ENCODE assay signal across 1 cellular context in genomic region chr5:87268126-87268969, GRCh38.
TF ChIP-seq lines count a peak whose summit lies in the region.

No MANE protein-coding gene starts in this region.

TF ChIP-seq in K562, 482 proteins besides CTCF, POLR2A, EP300 and RAD21 (continued from another document and continues in another):
- TF ChIP-seq, protein P1, sequence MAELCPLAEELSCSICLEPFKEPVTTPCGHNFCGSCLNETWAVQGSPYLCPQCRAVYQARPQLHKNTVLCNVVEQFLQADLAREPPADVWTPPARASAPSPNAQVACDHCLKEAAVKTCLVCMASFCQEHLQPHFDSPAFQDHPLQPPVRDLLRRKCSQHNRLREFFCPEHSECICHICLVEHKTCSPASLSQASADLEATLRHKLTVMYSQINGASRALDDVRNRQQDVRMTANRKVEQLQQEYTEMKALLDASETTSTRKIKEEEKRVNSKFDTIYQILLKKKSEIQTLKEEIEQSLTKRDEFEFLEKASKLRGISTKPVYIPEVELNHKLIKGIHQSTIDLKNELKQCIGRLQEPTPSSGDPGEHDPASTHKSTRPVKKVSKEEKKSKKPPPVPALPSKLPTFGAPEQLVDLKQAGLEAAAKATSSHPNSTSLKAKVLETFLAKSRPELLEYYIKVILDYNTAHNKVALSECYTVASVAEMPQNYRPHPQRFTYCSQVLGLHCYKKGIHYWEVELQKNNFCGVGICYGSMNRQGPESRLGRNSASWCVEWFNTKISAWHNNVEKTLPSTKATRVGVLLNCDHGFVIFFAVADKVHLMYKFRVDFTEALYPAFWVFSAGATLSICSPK (IDR thresholded peaks at IDR 0.05; ENCODE audit: borderline replicate concordance): 0 out of 2 replicates have a peak, but pooled peaks have one; percentile 71
- TF ChIP-seq, protein P2, sequence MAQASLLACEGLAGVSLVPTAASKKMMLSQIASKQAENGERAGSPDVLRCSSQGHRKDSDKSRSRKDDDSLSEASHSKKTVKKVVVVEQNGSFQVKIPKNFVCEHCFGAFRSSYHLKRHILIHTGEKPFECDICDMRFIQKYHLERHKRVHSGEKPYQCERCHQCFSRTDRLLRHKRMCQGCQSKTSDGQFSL (CRISPR knock-in tag; IDR thresholded peaks at IDR 0.05): no peak
- TF ChIP-seq, protein P2 (tag; IDR thresholded peaks at IDR 0.05): peak in 1 of 2 experiments; percentile 5; a peak in 2 of 4 replicates
- no peak for TF ChIP-seq AFF4 (CRISPR knock-in tag; IDR thresholded peaks at IDR 0.05)
- no peak for TF ChIP-seq ETV5 (CRISPR knock-in tag; IDR thresholded peaks at IDR 0.05; ENCODE audit: low read depth)
- TF ChIP-seq CHD1 (IDR thresholded peaks at IDR 0.05; ENCODE audit: low read length): no peak
- no peak for TF ChIP-seq MECOM (CRISPR knock-in tag; IDR thresholded peaks at IDR 0.05)
- TF ChIP-seq CCNT2 (IDR thresholded peaks at IDR 0.05; ENCODE audit: borderline replicate concordance, extremely low read depth, insufficient read length, low read depth, low read length): no peak
- TF ChIP-seq SP1 (CRISPR knock-in tag; IDR thresholded peaks at IDR 0.05): peak; percentile 59
- no peak for TF ChIP-seq ZNF830 (CRISPR knock-in tag; IDR thresholded peaks at IDR 0.05)
- TF ChIP-seq, protein P3, sequence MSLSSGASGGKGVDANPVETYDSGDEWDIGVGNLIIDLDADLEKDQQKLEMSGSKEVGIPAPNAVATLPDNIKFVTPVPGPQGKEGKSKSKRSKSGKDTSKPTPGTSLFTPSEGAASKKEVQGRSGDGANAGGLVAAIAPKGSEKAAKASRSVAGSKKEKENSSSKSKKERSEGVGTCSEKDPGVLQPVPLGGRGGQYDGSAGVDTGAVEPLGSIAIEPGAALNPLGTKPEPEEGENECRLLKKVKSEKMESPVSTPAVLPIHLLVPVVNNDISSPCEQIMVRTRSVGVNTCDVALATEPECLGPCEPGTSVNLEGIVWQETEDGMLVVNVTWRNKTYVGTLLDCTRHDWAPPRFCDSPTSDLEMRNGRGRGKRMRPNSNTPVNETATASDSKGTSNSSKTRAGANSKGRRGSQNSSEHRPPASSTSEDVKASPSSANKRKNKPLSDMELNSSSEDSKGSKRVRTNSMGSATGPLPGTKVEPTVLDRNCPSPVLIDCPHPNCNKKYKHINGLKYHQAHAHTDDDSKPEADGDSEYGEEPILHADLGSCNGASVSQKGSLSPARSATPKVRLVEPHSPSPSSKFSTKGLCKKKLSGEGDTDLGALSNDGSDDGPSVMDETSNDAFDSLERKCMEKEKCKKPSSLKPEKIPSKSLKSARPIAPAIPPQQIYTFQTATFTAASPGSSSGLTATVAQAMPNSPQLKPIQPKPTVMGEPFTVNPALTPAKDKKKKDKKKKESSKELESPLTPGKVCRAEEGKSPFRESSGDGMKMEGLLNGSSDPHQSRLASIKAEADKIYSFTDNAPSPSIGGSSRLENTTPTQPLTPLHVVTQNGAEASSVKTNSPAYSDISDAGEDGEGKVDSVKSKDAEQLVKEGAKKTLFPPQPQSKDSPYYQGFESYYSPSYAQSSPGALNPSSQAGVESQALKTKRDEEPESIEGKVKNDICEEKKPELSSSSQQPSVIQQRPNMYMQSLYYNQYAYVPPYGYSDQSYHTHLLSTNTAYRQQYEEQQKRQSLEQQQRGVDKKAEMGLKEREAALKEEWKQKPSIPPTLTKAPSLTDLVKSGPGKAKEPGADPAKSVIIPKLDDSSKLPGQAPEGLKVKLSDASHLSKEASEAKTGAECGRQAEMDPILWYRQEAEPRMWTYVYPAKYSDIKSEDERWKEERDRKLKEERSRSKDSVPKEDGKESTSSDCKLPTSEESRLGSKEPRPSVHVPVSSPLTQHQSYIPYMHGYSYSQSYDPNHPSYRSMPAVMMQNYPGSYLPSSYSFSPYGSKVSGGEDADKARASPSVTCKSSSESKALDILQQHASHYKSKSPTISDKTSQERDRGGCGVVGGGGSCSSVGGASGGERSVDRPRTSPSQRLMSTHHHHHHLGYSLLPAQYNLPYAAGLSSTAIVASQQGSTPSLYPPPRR (CRISPR knock-in tag; IDR thresholded peaks at IDR 0.05; ENCODE audit: borderline replicate concordance): no peak
- no peak for TF ChIP-seq PML (IDR thresholded peaks at IDR 0.05; ENCODE audit: low read length)
- TF ChIP-seq C11orf30 (IDR thresholded peaks at IDR 0.05; ENCODE audit: low read depth): 0 out of 2 replicates have a peak, but pooled peaks have one; percentile 16
- TF ChIP-seq RBBP5 (IDR thresholded peaks at IDR 0.05; ENCODE audit: borderline replicate concordance, insufficient read depth, low read length, poor library complexity, severe bottlenecking): peak; percentile 58
- TF ChIP-seq HINFP (tag; conservative IDR thresholded peaks at IDR 0.05; ENCODE audit: low read depth): no peak
- TF ChIP-seq NFYB (IDR thresholded peaks at IDR 0.05; ENCODE audit: extremely low read depth, insufficient read length): no peak
- no peak for TF ChIP-seq ZNF699 (CRISPR knock-in tag; IDR thresholded peaks at IDR 0.05; ENCODE audit: insufficient replicate concordance)
- TF ChIP-seq TEAD2 (tag; IDR thresholded peaks at IDR 0.05): no peak
- TF ChIP-seq, protein P4, sequence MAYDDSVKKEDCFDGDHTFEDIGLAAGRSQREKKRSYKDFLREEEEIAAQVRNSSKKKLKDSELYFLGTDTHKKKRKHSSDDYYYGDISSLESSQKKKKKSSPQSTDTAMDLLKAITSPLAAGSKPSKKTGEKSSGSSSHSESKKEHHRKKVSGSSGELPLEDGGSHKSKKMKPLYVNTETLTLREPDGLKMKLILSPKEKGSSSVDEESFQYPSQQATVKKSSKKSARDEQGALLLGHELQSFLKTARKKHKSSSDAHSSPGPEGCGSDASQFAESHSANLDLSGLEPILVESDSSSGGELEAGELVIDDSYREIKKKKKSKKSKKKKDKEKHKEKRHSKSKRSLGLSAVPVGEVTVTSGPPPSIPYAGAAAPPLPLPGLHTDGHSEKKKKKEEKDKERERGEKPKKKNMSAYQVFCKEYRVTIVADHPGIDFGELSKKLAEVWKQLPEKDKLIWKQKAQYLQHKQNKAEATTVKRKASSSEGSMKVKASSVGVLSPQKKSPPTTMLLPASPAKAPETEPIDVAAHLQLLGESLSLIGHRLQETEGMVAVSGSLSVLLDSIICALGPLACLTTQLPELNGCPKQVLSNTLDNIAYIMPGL (CRISPR knock-in tag; IDR thresholded peaks at IDR 0.05): 0 out of 2 replicates have a peak, but pooled peaks have one; percentile 33
- TF ChIP-seq RBM14 (IDR thresholded peaks at IDR 0.05; ENCODE audit: borderline replicate concordance, insufficient read depth, low read depth, low read length): no peak
- TF ChIP-seq BCOR (IDR thresholded peaks at IDR 0.05): 0 out of 2 replicates have a peak, but pooled peaks have one; percentile 33
- no peak for TF ChIP-seq BCL6 (CRISPR knock-in tag; IDR thresholded peaks at IDR 0.05)
- TF ChIP-seq SMAD2 (IDR thresholded peaks at IDR 0.05; ENCODE audit: low read depth, low read length): no peak
- TF ChIP-seq YY1 (IDR thresholded peaks at IDR 0.05; ENCODE audit: borderline replicate concordance in 1 of 3, control insufficient read depth in 1 of 3, extremely low read depth in 1 of 3, insufficient read depth in 3 of 3, insufficient read length in 1 of 3, insufficient replicate concordance in 2 of 3, low read depth in 1 of 3, low read length in 2 of 3): peak; percentile 17 to 86 (median 75)
- TF ChIP-seq ZNF277 (CRISPR knock-in tag; IDR thresholded peaks at IDR 0.05; ENCODE audit: borderline replicate concordance): no peak
- TF ChIP-seq ETV1 (tag; conservative IDR thresholded peaks at IDR 0.05; ENCODE audit: low read depth): no peak; the same call in 1 of the 2 replicates
- peak in 1 of 2 experiments; percentile 82; a peak in 1 of 4 replicates for TF ChIP-seq HDAC1 (IDR thresholded peaks at IDR 0.05)
- TF ChIP-seq ZNF253 (CRISPR knock-in tag; conservative IDR thresholded peaks at IDR 0.05): no peak
- peak; percentile 12; the same call in 1 of the 2 replicates for TF ChIP-seq KLF16 (IDR thresholded peaks at IDR 0.05)
- no peak for TF ChIP-seq ERF (CRISPR knock-in tag; IDR thresholded peaks at IDR 0.05)
- no peak for TF ChIP-seq ETV6 (IDR thresholded peaks at IDR 0.05; ENCODE audit: borderline replicate concordance in 1 of 2, low read depth in 2 of 2, low read length in 1 of 2)
- no peak for TF ChIP-seq ETV6 (CRISPR knock-in tag; IDR thresholded peaks at IDR 0.05; ENCODE audit: borderline replicate concordance)
- TF ChIP-seq KDM1A (IDR thresholded peaks at IDR 0.05): peak in 1 of 2 experiments; percentile 34; a peak in 1 of 4 replicates
- TF ChIP-seq TBP (optimal IDR thresholded peaks at IDR 0.05; ENCODE audit: low read depth, low read length): no peak
- TF ChIP-seq ZNF280A (IDR thresholded peaks at IDR 0.05; ENCODE audit: low read depth, partially characterized antibody): no peak
- no peak for TF ChIP-seq KHSRP (IDR thresholded peaks at IDR 0.05)
- TF ChIP-seq ZNF778 (CRISPR knock-in tag; IDR thresholded peaks at IDR 0.05): no peak
- no peak for TF ChIP-seq BRD9 (IDR thresholded peaks at IDR 0.05; ENCODE audit: low read depth, partially characterized antibody)
- no peak for TF ChIP-seq WHSC1 (IDR thresholded peaks at IDR 0.05; ENCODE audit: low read length)
- TF ChIP-seq FOXJ3 (CRISPR knock-in tag; IDR thresholded peaks at IDR 0.05): no peak
- no peak for TF ChIP-seq DIDO1 (tag; IDR thresholded peaks at IDR 0.05; ENCODE audit: low read depth)
- TF ChIP-seq CXXC5 (CRISPR knock-in tag; IDR thresholded peaks at IDR 0.05): no peak
- TF ChIP-seq IRF1 (CRISPR knock-in tag; IDR thresholded peaks at IDR 0.05; ENCODE audit: borderline replicate concordance): no peak
- no peak; the same call in 1 of the 2 replicates for TF ChIP-seq ZNF12 (CRISPR knock-in tag; IDR thresholded peaks at IDR 0.05)
- no peak for TF ChIP-seq TAF15 (IDR thresholded peaks at IDR 0.05; ENCODE audit: low read depth, low read length)
- no peak for TF ChIP-seq ESRRA (IDR thresholded peaks at IDR 0.05; ENCODE audit: borderline replicate concordance, low read depth)
- peak; percentile 42; the same call in 1 of the 2 replicates for TF ChIP-seq ZBTB7A (IDR thresholded peaks at IDR 0.05; ENCODE audit: borderline replicate concordance, control insufficient read depth, low read depth, low read length)
- TF ChIP-seq DDX20 (tag; IDR thresholded peaks at IDR 0.05; ENCODE audit: low read depth): no peak
